17 cellular contexts compared by ENCODE assay signal in the genomic region with DNA sequence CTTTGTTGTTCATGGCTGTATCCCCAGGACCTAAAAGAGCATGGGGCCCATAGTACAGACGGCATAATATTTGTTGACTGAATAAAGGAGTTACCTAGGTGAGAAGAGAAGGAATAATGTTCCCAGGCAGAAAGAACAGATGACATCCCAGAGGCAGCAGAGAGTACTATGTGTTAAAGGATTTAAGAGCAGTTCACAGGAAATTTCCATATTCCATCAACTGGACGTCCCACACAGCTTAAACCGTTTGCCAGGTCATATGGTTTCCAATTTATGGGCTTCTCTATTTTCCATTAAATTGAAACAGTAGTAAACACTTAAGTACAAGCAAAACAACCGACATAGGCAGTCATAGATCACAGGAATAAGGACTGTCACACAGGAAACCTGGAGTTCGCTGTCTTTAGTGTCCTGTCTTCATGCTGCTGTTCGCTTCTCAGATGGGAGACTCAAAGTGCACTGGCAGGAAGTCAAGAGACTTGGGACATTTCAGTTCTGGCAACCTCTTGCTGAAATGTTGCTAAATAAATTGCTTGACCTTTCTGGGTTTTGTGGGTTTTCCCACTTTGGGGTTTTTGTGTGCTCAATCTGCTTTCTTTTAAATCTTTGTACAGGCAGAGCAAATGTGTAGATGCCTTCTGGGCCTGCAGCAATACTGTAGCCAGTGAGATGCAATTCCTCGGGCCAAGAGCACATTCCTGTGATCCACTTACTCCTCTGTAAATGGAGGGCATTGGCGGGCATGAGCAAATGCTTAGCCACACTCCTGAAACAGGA. TPM values are rescaled to one million over a fixed set of nuclear protein-coding genes. Genes with fewer than 3 reads are reported as not detected.
"Had no signal": no experiment of that assay in that cellular context is flagged by ENCODE, and none has a peak within 500 bp of the region (broad histone marks: within the 10 kb centered on the region; RNA-seq: fewer than 3 reads in every experiment).

No MANE protein-coding gene starts in this region.

- H3K36me3 Mint-ChIP-seq: activated naive CD8-positive, alpha-beta T cell treated with anti-CD3 and anti-CD28 coated beads for 36 hours; naive thymus-derived CD8-positive, alpha-beta T cell; stimulated activated naive B cell treated with anti-CD40 and anti-IgM and Interleukin-4, amounts not matched to agents 10 μg/mL and 1 μg/mL and 100 μg/mL, for 72 hours had no signal

- H3K4me3 ChIP-seq: coronary artery, gastroesophageal sphincter, heart right ventricle had no signal

- H3K27ac Mint-ChIP-seq: activated CD4-positive, alpha-beta T cell treated with anti-CD3 and anti-CD28 coated beads, Interleukin-2, amount 10 ng/mL, durations not matched to agents 7 days and 5 days; activated naive CD8-positive, alpha-beta T cell treated with anti-CD3 and anti-CD28 coated beads for 36 hours; activated T-helper 1 cell treated with anti-CD3 and anti-CD28 coated beads, Interleukin-12 subunit alpha, Interleukin-12 subunit beta, Interleukin-2, Interleukin-4 antibody, amounts not matched to agents 30 ng/mL and 10 ng/mL and 1 ng/mL, durations not matched to agents 14 hours and 24 hours and 36 hours; naive thymus-derived CD8-positive, alpha-beta T cell; stimulated activated naive B cell treated with anti-CD40 and anti-IgM and Interleukin-4, amounts not matched to agents 10 μg/mL and 1 μg/mL and 100 μg/mL, for 72 hours; T-helper 2 cell treated with Interferon-gamma antibody and Interleukin-4, amounts not matched to agents 5 μg/mL and 100 μg/mL, for 36 hours had no signal

- ATAC-seq: gastroesophageal sphincter; heart right ventricle; left cardiac atrium; naive thymus-derived CD8-positive, alpha-beta T cell had no signal

- H3K9me3 ChIP-seq: gastroesophageal sphincter, heart right ventricle had no signal

- H3K9me3 Mint-ChIP-seq: activated CD4-positive, alpha-beta T cell treated with anti-CD3 and anti-CD28 coated beads, Interleukin-2, amount 10 ng/mL, durations not matched to agents 7 days and 5 days; activated naive CD8-positive, alpha-beta T cell treated with anti-CD3 and anti-CD28 coated beads for 36 hours; activated T-helper 1 cell treated with anti-CD3 and anti-CD28 coated beads, Interleukin-12 subunit alpha, Interleukin-12 subunit beta, Interleukin-2, Interleukin-4 antibody, amounts not matched to agents 30 ng/mL and 10 ng/mL and 1 ng/mL, durations not matched to agents 14 hours and 24 hours and 36 hours; central memory CD8-positive, alpha-beta T cell; naive thymus-derived CD8-positive, alpha-beta T cell; stimulated activated naive B cell treated with anti-CD40 and anti-IgM and Interleukin-4, amounts not matched to agents 10 μg/mL and 1 μg/mL and 100 μg/mL, for 72 hours; T-helper 2 cell treated with Interferon-gamma antibody and Interleukin-4, amounts not matched to agents 5 μg/mL and 100 μg/mL, for 36 hours had no signal

- H3K4me1 Mint-ChIP-seq: activated CD4-positive, alpha-beta T cell treated with anti-CD3 and anti-CD28 coated beads, Interleukin-2, amount 10 ng/mL, durations not matched to agents 7 days and 5 days; activated naive CD8-positive, alpha-beta T cell treated with anti-CD3 and anti-CD28 coated beads for 36 hours; central memory CD8-positive, alpha-beta T cell had no signal

- DNase-seq: activated CD4-positive, alpha-beta T cell treated with anti-CD3 and anti-CD28 coated beads, Interleukin-2, amount 10 ng/mL, durations not matched to agents 7 days and 5 days; activated CD4-positive, CD25-positive, alpha-beta regulatory T cell; activated naive CD8-positive, alpha-beta T cell treated with anti-CD3 and anti-CD28 coated beads for 36 hours; brain microvascular endothelial cell; effector CD4-positive, alpha-beta T cell; heart right ventricle; left cardiac atrium; naive thymus-derived CD8-positive, alpha-beta T cell; posterior cingulate gyrus; retina; stimulated activated CD4-positive, alpha-beta T cell treated with anti-CD3 and anti-CD28 coated beads, Interleukin-4, amount 100 ng/mL, for 1 hour; stimulated activated naive B cell treated with anti-CD40 and anti-IgM and Interleukin-4, amounts not matched to agents 10 μg/mL and 1 μg/mL and 100 μg/mL, for 72 hours had no signal

- H3K27ac ChIP-seq: brain microvascular endothelial cell, coronary artery, gastroesophageal sphincter, heart right ventricle had no signal

- H3K36me3 ChIP-seq: brain microvascular endothelial cell, gastroesophageal sphincter, heart right ventricle had no signal

- H3K4me1 ChIP-seq: gastroesophageal sphincter, heart right ventricle had no signal

- H3K4me3 Mint-ChIP-seq: activated CD4-positive, alpha-beta T cell treated with anti-CD3 and anti-CD28 coated beads, Interleukin-2, amount 10 ng/mL, durations not matched to agents 7 days and 5 days; activated naive CD8-positive, alpha-beta T cell treated with anti-CD3 and anti-CD28 coated beads for 36 hours; activated T-helper 1 cell treated with anti-CD3 and anti-CD28 coated beads, Interleukin-12 subunit alpha, Interleukin-12 subunit beta, Interleukin-2, Interleukin-4 antibody, amounts not matched to agents 30 ng/mL and 10 ng/mL and 1 ng/mL, durations not matched to agents 14 hours and 24 hours and 36 hours; central memory CD8-positive, alpha-beta T cell; naive thymus-derived CD8-positive, alpha-beta T cell; stimulated activated naive B cell treated with anti-CD40 and anti-IgM and Interleukin-4, amounts not matched to agents 10 μg/mL and 1 μg/mL and 100 μg/mL, for 72 hours; T-helper 2 cell treated with Interferon-gamma antibody and Interleukin-4, amounts not matched to agents 5 μg/mL and 100 μg/mL, for 36 hours had no signal

- H3K27me3 ChIP-seq: brain microvascular endothelial cell had no signal

RNA-seq across cellular contexts. Expression of a gene that starts 5.8 kb away (rescaled TPM):
- total RNA-seq: activated CD4-positive, alpha-beta T cell treated with anti-CD3 and anti-CD28 coated beads, Interleukin-2, amount 10 ng/mL, durations not matched to agents 7 days and 5 days; activated naive CD8-positive, alpha-beta T cell treated with anti-CD3 and anti-CD28 coated beads for 36 hours; activated T-helper 1 cell treated with anti-CD3 and anti-CD28 coated beads, Interleukin-12 subunit alpha, Interleukin-12 subunit beta, Interleukin-2, Interleukin-4 antibody, amounts not matched to agents 30 ng/mL and 10 ng/mL and 1 ng/mL, durations not matched to agents 14 hours and 24 hours and 36 hours; naive thymus-derived CD8-positive, alpha-beta T cell had no signal
